ENCODE assay signal across 1 cellular context in genomic region chr9:136055715-136056545, GRCh38.
TF ChIP-seq lines count a peak whose summit lies in the region.

No MANE protein-coding gene starts in this region.

TF ChIP-seq in WTC11, 78 proteins besides CTCF, POLR2A, EP300 and RAD21 (continued from another document):
- TF ChIP-seq ZNF512 (CRISPR knock-in tag; IDR thresholded peaks at IDR 0.05; ENCODE audit: borderline replicate concordance): no peak
- TF ChIP-seq ATF1 (CRISPR knock-in tag; IDR thresholded peaks at IDR 0.05): no peak
- TF ChIP-seq ZNF423 (CRISPR knock-in tag; IDR thresholded peaks at IDR 0.05): no peak
- no peak for TF ChIP-seq ETV6 (CRISPR knock-in tag; IDR thresholded peaks at IDR 0.05)
- no peak for TF ChIP-seq ZNF121 (CRISPR knock-in tag; IDR thresholded peaks at IDR 0.05)
- no peak for TF ChIP-seq AFF4 (CRISPR knock-in tag; IDR thresholded peaks at IDR 0.05; ENCODE audit: borderline replicate concordance)
- TF ChIP-seq NR1H2 (CRISPR knock-in tag; IDR thresholded peaks at IDR 0.05): no peak
- no peak for TF ChIP-seq GRHL2 (CRISPR knock-in tag; IDR thresholded peaks at IDR 0.05; ENCODE audit: insufficient replicate concordance, severe bottlenecking)
- no peak for TF ChIP-seq ZSCAN18 (CRISPR knock-in tag; IDR thresholded peaks at IDR 0.05)
- TF ChIP-seq SP1 (CRISPR knock-in tag; conservative IDR thresholded peaks at IDR 0.05): no peak
- TF ChIP-seq ATF3 (CRISPR knock-in tag; conservative IDR thresholded peaks at IDR 0.05): no peak
- TF ChIP-seq ATF2 (CRISPR knock-in tag; IDR thresholded peaks at IDR 0.05; ENCODE audit: borderline replicate concordance, low read depth): no peak
- no peak for TF ChIP-seq HMGXB4 (CRISPR knock-in tag; IDR thresholded peaks at IDR 0.05)
- TF ChIP-seq NFE2L1 (CRISPR knock-in tag; IDR thresholded peaks at IDR 0.05): no peak
- no peak for TF ChIP-seq ATF6 (CRISPR knock-in tag; IDR thresholded peaks at IDR 0.05)
- no peak for TF ChIP-seq NFATC4 (CRISPR knock-in tag; IDR thresholded peaks at IDR 0.05)
